Comparison of ENCODE assay signal across 8 cellular contexts in genomic region chr5:79613571-79613970, GRCh38. TPM values are rescaled to one million over a fixed set of nuclear protein-coding genes. Genes with fewer than 3 reads are reported as not detected.
A peak's percentile ranks its signal among the peaks of the same experiment; 100 is the strongest.
DNase-seq lines count a peak whose midpoint lies in the region; ATAC-seq, FAIRE-seq and TF ChIP-seq lines count a peak whose summit lies in the region.

No MANE protein-coding gene starts in this region.

- no peak for FAIRE-seq in K562 (lab: Jason Lieb, UNC)

- no peaks in the 10 kb centered on the region for H3K9me1 ChIP-seq in K562 (ENCODE audit: control insufficient read depth, insufficient read depth, low read length)

- H3K9ac ChIP-seq in K562 (ENCODE audit: insufficient read depth in 1 of 2, low read depth in 2 of 2, low read length in 2 of 2) = peak overlapping the region; percentile 77 to 99; a peak in 3 of 4 replicates

- WGBS in K562 (ENCODE audit: insufficient coverage, low coverage, missing lambda C conversion rate) = 0% methylated on average over 3 of the region's 3 CpGs
- 38 to 65% methylated on average over 2 to 3 of the region's 3 CpGs for WGBS in mesodermal cell (ENCODE audit: insufficient coverage in 2 of 2), 2 experiments
- 23% methylated on average over 3 of the region's 3 CpGs for WGBS in aorta, 2 donors

- H4K20me1 ChIP-seq in K562 (replicated peaks; ENCODE audit: control insufficient read depth, insufficient read depth, low read length) = no peaks in the 10 kb centered on the region

- H3K4me1 ChIP-seq in left ventricle myocardium inferior (peaks cover 39% of the 10 kb centered on the region), K562 (replicated peaks in 1 of 2; ENCODE audit: control insufficient read depth in 2 of 2, insufficient read depth in 2 of 2, low read length in 2 of 2) (0 out of 5 replicates have a peak, but pooled peaks cover 0 to 3% of the 10 kb centered on the region in 2 experiments), mesodermal cell (ENCODE audit: control insufficient read depth, insufficient read depth, low read length, poor library complexity, severe bottlenecking) (no peaks in the 10 kb centered on the region), aorta (ENCODE audit: control insufficient read depth in 1 of 2, insufficient read depth in 2 of 2, low read length in 2 of 2) (no peaks in the 10 kb centered on the region)

- TF ChIP-seq CTCF in left ventricle myocardium inferior (IDR thresholded peaks at IDR 0.05; ENCODE audit: borderline replicate concordance) (no peak), K562 (IDR thresholded peaks at IDR 0.05 in 2 of 3, conservative IDR thresholded peaks at IDR 0.05 in 1 of 3; ENCODE audit: insufficient read depth in 2 of 3, low read depth in 1 of 3, low read length in 3 of 3) (no peak)

- DNase-seq in left ventricle myocardium inferior (no peak), left ventricle myocardium superior (no peak), K562 (ENCODE audit: extremely low read depth in 1 of 4, low spot score in 3 of 4) (no peak), aorta (no peak), medulla oblongata (ENCODE audit: extremely low spot score) (no peak), AG08396 (ENCODE audit: low spot score) (no peak)

- peaks cover 63% of the 10 kb centered on the region for H3K79me2 ChIP-seq in K562 (ENCODE audit: control insufficient read depth, insufficient read depth, low read length)

- peaks cover 28% of the 10 kb centered on the region for H3K36me3 ChIP-seq in left ventricle myocardium inferior
- peaks cover 45% of the 10 kb centered on the region for H3K36me3 ChIP-seq in K562 (ENCODE audit: control insufficient read depth, insufficient read depth, low read length)
- H3K36me3 ChIP-seq in mesodermal cell (ENCODE audit: control insufficient read depth, insufficient read depth, low read length) = peaks cover 42% of the 10 kb centered on the region
- no peaks in the 10 kb centered on the region for H3K36me3 ChIP-seq in aorta (ENCODE audit: control insufficient read depth in 1 of 2, insufficient read depth in 2 of 2, low read length in 1 of 2)

- POLR2A ChIA-PET in K562 (lab: Yijun Ruan, JAX) = interaction anchor here (1.0 to 2.2 kb wide), 3 partner anchors 15 to 37 kb away, joined by 3 to 11 read pairs (median 5); no protein-coding TSS in a partner anchor

- intact Hi-C loops in left ventricle myocardium inferior (cut with micrococcal nuclease) = no loop called here
- intact Hi-C loops in left ventricle myocardium superior (cut with micrococcal nuclease) = no loop called here
- intact Hi-C loops in K562 (cut with micrococcal nuclease) = loop anchor here (5.0 kb wide), 1 partner anchor 101 kb away; the partner anchor contains the start of gene HOMER1
- intact Hi-C loops in aorta (cut with DNase I) = loop anchor here in 1 of 2 donors (5.0 kb wide), 1 partner anchor 101 kb away; the partner anchor contains the start of gene HOMER1

- peaks cover 24% of the 10 kb centered on the region for H3K9me3 ChIP-seq in left ventricle myocardium inferior (replicated peaks)
- peaks cover 20% of the 10 kb centered on the region for H3K9me3 ChIP-seq in K562 (replicated peaks; ENCODE audit: control insufficient read depth, insufficient read depth, low read depth, low read length)
- peaks cover 16% of the 10 kb centered on the region for H3K9me3 ChIP-seq in mesodermal cell (ENCODE audit: control insufficient read depth, low read length)
- H3K9me3 ChIP-seq in aorta (ENCODE audit: control insufficient read depth, low read length) = no peaks in the 10 kb centered on the region

- TF ChIP-seq EP300 in K562 (IDR thresholded peaks at IDR 0.05; ENCODE audit: low read length) = no peak

- H3K27me3 ChIP-seq in left ventricle myocardium inferior (ENCODE audit: low read depth) = no peaks in the 10 kb centered on the region
- H3K27me3 ChIP-seq in K562 (ENCODE audit: control insufficient read depth in 2 of 2, insufficient read depth in 2 of 2, low read length in 2 of 2) = no peaks in the 10 kb centered on the region
- H3K27me3 ChIP-seq in aorta (ENCODE audit: control insufficient read depth in 1 of 2, insufficient read depth in 2 of 2, low read length in 1 of 2) = no peaks in the 10 kb centered on the region

- no peak for TF ChIP-seq RAD21 in K562 (CRISPR knock-in tag; conservative IDR thresholded peaks at IDR 0.05 in 1 of 2, IDR thresholded peaks at IDR 0.05 in 1 of 2)

- no peak for ATAC-seq in left ventricle myocardium superior
- no peak for ATAC-seq in K562
- no peak for ATAC-seq in aorta (ENCODE audit: low FRiP score)
- no peak for ATAC-seq in HG03108 (IDR thresholded peaks at IDR 0.05; ENCODE audit: unreplicated experiment)

- H2AFZ ChIP-seq in K562 (ENCODE audit: low read depth, low read length) = no peak overlapping the region

- peak overlapping the region; percentile 93 for H3K4me2 ChIP-seq in K562 (ENCODE audit: insufficient read depth, low read length)

- CTCF ChIA-PET in K562 (lab: Yijun Ruan, JAX; ENCODE audit: low intra/inter-chr PET ratio) = no interaction called here

- H3K4me3 ChIP-seq in left ventricle myocardium inferior (peak overlapping the region; percentile 90), K562 (peak overlapping the region; percentile 90), mesodermal cell (ENCODE audit: extremely low read depth, insufficient read depth, low read length, poor library complexity, severe bottlenecking) (peak overlapping the region; percentile 91), aorta (ENCODE audit: low read length in 2 of 2) (peak overlapping the region; percentile 56 to 98)

- no TSS peak for BruUV-seq in K562 (replicated peaks; lab: Mats Ljungman, UMichigan)

- H3K27ac ChIP-seq in left ventricle myocardium inferior (replicated peaks) (peak overlapping the region; percentile 94), K562 (ENCODE audit: extremely low read depth, low read depth, low read length) (peak overlapping the region; percentile 96), mesodermal cell (ENCODE audit: low read depth, low read length, severe bottlenecking) (no peak overlapping the region), aorta (ENCODE audit: low read depth in 1 of 2, low read length in 2 of 2) (no peak overlapping the region)

- TF ChIP-seq POLR2A in K562 (conservative IDR thresholded peaks at IDR 0.05) = no peak

- in situ Hi-C loops in K562 (cut with MboI) = no loop called here

TF ChIP-seq in K562, 482 proteins besides CTCF, POLR2A, EP300 and RAD21 (continues in another document):
- TF ChIP-seq NFXL1 (CRISPR knock-in tag; IDR thresholded peaks at IDR 0.05) = no peak
- TF ChIP-seq ARID2 (IDR thresholded peaks at IDR 0.05) = no peak
- TF ChIP-seq ZFPM2 (CRISPR knock-in tag; IDR thresholded peaks at IDR 0.05) = no peak
- TF ChIP-seq ZNF707 (CRISPR knock-in tag; conservative IDR thresholded peaks at IDR 0.05) = no peak
- TF ChIP-seq PHF8 (IDR thresholded peaks at IDR 0.05; ENCODE audit: borderline replicate concordance, low read length) = no peak
- TF ChIP-seq SAFB (IDR thresholded peaks at IDR 0.05; ENCODE audit: borderline replicate concordance, low read depth, low read length) = no peak
- no peak for TF ChIP-seq TFAP4 (CRISPR knock-in tag; IDR thresholded peaks at IDR 0.05; ENCODE audit: borderline replicate concordance)
- TF ChIP-seq HDAC8 (tag; IDR thresholded peaks at IDR 0.05) = no peak

RNA-seq across cellular contexts. Expression of gene TENT2, which starts 1.3 kb away (rescaled TPM):
- total RNA-seq in left ventricle myocardium inferior = 26.1 TPM
- total RNA-seq in left ventricle myocardium superior = 34.7 TPM
- 138 and 372 TPM in 2 replicates for total RNA-seq in K562 (2011; cell fraction: chromatin; rRNA removed; ENCODE audit: low replicate concordance)
- 46.2 and 68.8 TPM in 2 replicates for total RNA-seq in K562 (2011; cell fraction: nucleolus; rRNA removed)
- total RNA-seq in K562 (2011; cell fraction: nucleoplasm; rRNA removed) = 161 and 303 TPM in 2 replicates
- total RNA-seq in K562 (2014; rRNA removed) = 43.5 and 58.8 TPM in 2 replicates
- total RNA-seq in K562 (2014; rRNA removed; fragmentation: Illumina TruSeq; extraction: Trizol) = 83.4 and 88.1 TPM in 2 replicates
- total RNA-seq in K562 (2015; rRNA removed; fragmentation: Illumina TruSeq; extraction: Trizol) = 81.0 and 84.3 TPM in 2 replicates
- total RNA-seq in K562 (2021) = 73.3 and 76.6 TPM in 2 replicates
- 98.3 and 111 TPM in 2 replicates for polyA plus RNA-seq in K562 (2011; rRNA removed)
- polyA plus RNA-seq in K562 (2011; cell fraction: cytosol; rRNA removed) = 48.3 and 64.7 TPM in 2 replicates
- polyA plus RNA-seq in K562 (2011; cell fraction: nucleus; rRNA removed) = 81.2 and 132 TPM in 2 replicates
- polyA plus RNA-seq in K562 (2012) = 36.8 and 45.9 TPM in 2 replicates
- 63.3 and 84.4 TPM in 2 replicates for polyA plus RNA-seq in K562 (2014; fragmentation: Illumina TruSeq; extraction: Trizol)
- polyA plus RNA-seq in K562 (2014; fragmentation: Nextera tagmentation; extraction: Ambion mirVana) = 10 to 100 TPM; 29.0 to 39.4 TPM
- 38.5 and 44.3 TPM in 2 replicates for polyA plus RNA-seq in K562 (2014; rRNA removed)
- 151 and 190 TPM in 2 replicates for polyA minus RNA-seq in K562 (2011; rRNA and poly(A)+ RNA removed)
- polyA minus RNA-seq in K562 (2011; cell fraction: cytosol; rRNA and poly(A)+ RNA removed) = 45.4 and 47.5 TPM in 2 replicates
- polyA minus RNA-seq in K562 (2011; cell fraction: nucleus; rRNA and poly(A)+ RNA removed) = 68.1 and 142 TPM in 2 replicates
- 33.4 TPM for polyA plus RNA-seq in mesodermal cell (2013, experiment 1 of 2)
- 33.0 TPM for polyA plus RNA-seq in mesodermal cell (2013, experiment 2 of 2)
- 100 to 1,000 TPM in 1 of 2 donors, 10 to 100 TPM in 1; 81.5 to 108 TPM for total RNA-seq in aorta
- polyA plus RNA-seq in aorta = 10 to 100 TPM; 20.9 to 29.0 TPM

Comparison
In these comparisons a context has a peak if more than half of its experiments do, and no peak if none do; other contexts are left out.
1. H3K27ac ChIP-seq: peak in left ventricle myocardium inferior (single experiment) and K562 (single experiment); none in mesodermal cell (single experiment) and aorta (0 of 2).
2. Peak in every context shown above with its lines, with median percentiles within 50 percentile points of each other: H3K4me3 ChIP-seq.